8 cellular contexts compared by ENCODE assay signal in genomic region chr9:137294091-137294683, GRCh38. TPM values are rescaled to one million over a fixed set of nuclear protein-coding genes. Genes with fewer than 3 reads are reported as not detected.
DNase-seq lines count a peak whose midpoint lies in the region; ATAC-seq and TF ChIP-seq lines count a peak whose summit lies in the region.

No MANE protein-coding gene starts in this region.

- H3K4me1 Mint-ChIP-seq in CD8-positive, alpha-beta T cell (ENCODE audit: low read depth) = peaks cover 4% of the 10 kb centered on the region
- H3K4me1 Mint-ChIP-seq in T-helper 1 cell treated with Interleukin-12 subunit alpha and Interleukin-12 subunit beta and Interleukin-4 antibody, amounts not matched to agents 30 μg/mL and 1 μg/mL, for 36 hours (ENCODE audit: low read depth) = peaks cover 6% of the 10 kb centered on the region
- H3K4me1 Mint-ChIP-seq in stimulated activated naive CD8-positive, alpha-beta T cell treated with anti-CD3 and anti-CD28 coated beads, Interleukin-15, amount 100 ng/mL, for 72 hours = peaks cover 28% of the 10 kb centered on the region

- intact Hi-C loops in CD8-positive, alpha-beta T cell (cut with DNase I, micrococcal nuclease) = loop anchor here (2.0 to 10.0 kb wide), 3 partner anchors 57 to 231 kb away; no protein-coding TSS in a partner anchor

- no peaks in the 10 kb centered on the region for H3K36me3 Mint-ChIP-seq in CD8-positive, alpha-beta T cell
- peaks cover 1% of the 10 kb centered on the region for H3K36me3 Mint-ChIP-seq in T-helper 1 cell treated with Interleukin-12 subunit alpha and Interleukin-12 subunit beta and Interleukin-4 antibody, amounts not matched to agents 30 μg/mL and 1 μg/mL, for 36 hours (ENCODE audit: low read depth)

- no peaks in the 10 kb centered on the region for H3K9me3 ChIP-seq in CD8-positive, alpha-beta T cell (ENCODE audit: low read length)

- POLR2A ChIA-PET in CD8-positive, alpha-beta T cell (lab: Charles Lee) = no interaction called here

- no peak overlapping the region for H3K27ac ChIP-seq in CD8-positive, alpha-beta T cell (ENCODE audit: low read depth, low read length)

- H3K27ac Mint-ChIP-seq in CD8-positive, alpha-beta T cell = no peak overlapping the region
- no peak overlapping the region for H3K27ac Mint-ChIP-seq in T-helper 1 cell treated with Interleukin-12 subunit alpha and Interleukin-12 subunit beta and Interleukin-4 antibody, amounts not matched to agents 30 μg/mL and 1 μg/mL, for 36 hours
- no peak overlapping the region for H3K27ac Mint-ChIP-seq in stimulated activated naive CD8-positive, alpha-beta T cell treated with anti-CD3 and anti-CD28 coated beads, Interleukin-15, amount 100 ng/mL, for 72 hours

- H3K4me3 Mint-ChIP-seq in CD8-positive, alpha-beta T cell = peak overlapping the region; percentile 26
- H3K4me3 Mint-ChIP-seq in T-helper 1 cell treated with Interleukin-12 subunit alpha and Interleukin-12 subunit beta and Interleukin-4 antibody, amounts not matched to agents 30 μg/mL and 1 μg/mL, for 36 hours = peak overlapping the region; percentile 21
- peak overlapping the region; percentile 42 for H3K4me3 Mint-ChIP-seq in stimulated activated naive CD8-positive, alpha-beta T cell treated with anti-CD3 and anti-CD28 coated beads, Interleukin-15, amount 100 ng/mL, for 72 hours

- CTCF ChIA-PET in CD8-positive, alpha-beta T cell (lab: Charles Lee) = interaction anchor here (1.1 to 1.3 kb wide), 2 partner anchors 31 to 129 kb away, joined by 3 read pairs; partner anchors contain the start of genes EXD3 and NOXA1

- H3K27me3 ChIP-seq in CD8-positive, alpha-beta T cell (ENCODE audit: insufficient read depth, low read length) = peaks cover 27% of the 10 kb centered on the region

- TF ChIP-seq CTCF in CD8-positive, alpha-beta T cell (IDR thresholded peaks at IDR 0.05) = no peak
- no peak for TF ChIP-seq CTCF in fibroblast of the aortic adventitia (IDR thresholded peaks at IDR 0.05; ENCODE audit: insufficient read depth, low read length)

- no peaks in the 10 kb centered on the region for H3K9me3 Mint-ChIP-seq in CD8-positive, alpha-beta T cell
- no peaks in the 10 kb centered on the region for H3K9me3 Mint-ChIP-seq in T-helper 1 cell treated with Interleukin-12 subunit alpha and Interleukin-12 subunit beta and Interleukin-4 antibody, amounts not matched to agents 30 μg/mL and 1 μg/mL, for 36 hours
- H3K9me3 Mint-ChIP-seq in stimulated activated naive CD8-positive, alpha-beta T cell treated with anti-CD3 and anti-CD28 coated beads, Interleukin-15, amount 100 ng/mL, for 72 hours = no peaks in the 10 kb centered on the region

- H3K36me3 ChIP-seq in CD8-positive, alpha-beta T cell (ENCODE audit: insufficient read depth, low read length) = no peaks in the 10 kb centered on the region

- H3K27me3 Mint-ChIP-seq in CD8-positive, alpha-beta T cell (ENCODE audit: low read depth) = peaks cover 32% of the 10 kb centered on the region
- H3K27me3 Mint-ChIP-seq in T-helper 1 cell treated with Interleukin-12 subunit alpha and Interleukin-12 subunit beta and Interleukin-4 antibody, amounts not matched to agents 30 μg/mL and 1 μg/mL, for 36 hours (ENCODE audit: low read depth) = peaks cover 43% of the 10 kb centered on the region
- peaks cover 53% of the 10 kb centered on the region for H3K27me3 Mint-ChIP-seq in stimulated activated naive CD8-positive, alpha-beta T cell treated with anti-CD3 and anti-CD28 coated beads, Interleukin-15, amount 100 ng/mL, for 72 hours

- ATAC-seq in CD8-positive, alpha-beta T cell = peak; percentile 48
- ATAC-seq in stimulated activated naive CD8-positive, alpha-beta T cell treated with anti-CD3 and anti-CD28 coated beads, Interleukin-15, amount 100 ng/mL, for 72 hours = peak; percentile 48
- no peak for ATAC-seq in HG03196 (IDR thresholded peaks at IDR 0.05; ENCODE audit: unreplicated experiment)

- peaks cover 6% of the 10 kb centered on the region for H3K4me1 ChIP-seq in CD8-positive, alpha-beta T cell (ENCODE audit: insufficient read depth, low read length)

- H3K4me3 ChIP-seq in CD8-positive, alpha-beta T cell (ENCODE audit: low read depth, low read length) = no peak overlapping the region
- no peak overlapping the region for H3K4me3 ChIP-seq in fibroblast of the aortic adventitia (ENCODE audit: low read depth, low read length)

- no peak for DNase-seq in CD8-positive, alpha-beta T cell
- peak; percentile 93 for DNase-seq in HT-29 (ENCODE audit: low spot score)
- peak; percentile 51 for DNase-seq in fibroblast of the aortic adventitia (ENCODE audit: low read depth)
- no peak for DNase-seq in stimulated activated naive CD8-positive, alpha-beta T cell treated with anti-CD3 and anti-CD28 coated beads, Interleukin-15, amount 100 ng/mL, for 72 hours
- DNase-seq in UCSD-AML1 (lab: John Stamatoyannopoulos, UW; ENCODE audit: unreplicated experiment) = no peak
- no peak for DNase-seq in putamen (ENCODE audit: low spot score)

RNA-seq across cellular contexts. Expression of gene NRARP, which starts 7.9 kb away (rescaled TPM):
- 1 to 10 TPM in 1 of 2 experiments, under 1 TPM in 1; 1.00 to 1.5 TPM for total RNA-seq in CD8-positive, alpha-beta T cell
- total RNA-seq in HT-29 (2014; rRNA removed; shearing (Covaris generic)) = 107 and 116 TPM in 2 replicates
- total RNA-seq in fibroblast of the aortic adventitia (ENCODE audit: low replicate concordance) = 0.09 TPM in 1 of 2 replicates, not detected in the other

RNA-seq across cellular contexts. Expression of gene TOR4A, which starts 16.7 kb away (rescaled TPM):
- under 1 TPM; 0.22 to 0.42 TPM for total RNA-seq in CD8-positive, alpha-beta T cell
- 210 and 226 TPM in 2 replicates for total RNA-seq in HT-29 (2014; rRNA removed; shearing (Covaris generic))
- total RNA-seq in fibroblast of the aortic adventitia (ENCODE audit: low replicate concordance) = 12.6 and 31.3 TPM in 2 replicates

RNA-seq across cellular contexts. Expression of gene NELFB, which starts 39.1 kb away (rescaled TPM):
- total RNA-seq in CD8-positive, alpha-beta T cell = 10 to 100 TPM; 17.1 to 17.6 TPM
- 111 and 115 TPM in 2 replicates for total RNA-seq in HT-29 (2014; rRNA removed; shearing (Covaris generic))
- 27.1 and 43.7 TPM in 2 replicates for total RNA-seq in fibroblast of the aortic adventitia (ENCODE audit: low replicate concordance)

RNA-seq across cellular contexts. Expression of gene STPG3, which starts 43.1 kb away (rescaled TPM):
- total RNA-seq in CD8-positive, alpha-beta T cell = under 1 TPM in 1 of 2 experiments, not detected in 1; 0.30 TPM
- total RNA-seq in HT-29 (2014; rRNA removed; shearing (Covaris generic)) = not detected in 2 replicates
- total RNA-seq in fibroblast of the aortic adventitia (ENCODE audit: low replicate concordance) = not detected in 2 replicates

RNA-seq across cellular contexts. Expression of gene TUBB4B, which starts 53.1 kb away (rescaled TPM):
- 100 to 1,000 TPM; 114 to 120 TPM for total RNA-seq in CD8-positive, alpha-beta T cell
- 607 and 627 TPM in 2 replicates for total RNA-seq in HT-29 (2014; rRNA removed; shearing (Covaris generic))
- 21.8 and 195 TPM in 2 replicates for total RNA-seq in fibroblast of the aortic adventitia (ENCODE audit: low replicate concordance)

Comparison
In these comparisons a context has a peak if more than half of its experiments do, and no peak if none do; other contexts are left out.
1. DNase-seq: peak in HT-29 (single experiment) and fibroblast of the aortic adventitia (single experiment); none in CD8-positive, alpha-beta T cell (0 of 7), stimulated activated naive CD8-positive, alpha-beta T cell treated with anti-CD3 and anti-CD28 coated beads, Interleukin-15, amount 100 ng/mL, for 72 hours (0 of 2), UCSD-AML1 (single experiment) and putamen (single experiment).
2. RNA of gene NRARP, which starts 7.9 kb away (total RNA-seq): 107 to 116 TPM in HT-29; 1.00 to 1.5 TPM in CD8-positive, alpha-beta T cell and 0.09 TPM in fibroblast of the aortic adventitia; every median in the first group is over 10 times any median in the second.
3. Peak in every context shown above with its lines, with median percentiles within 50 percentile points of each other: H3K4me3 Mint-ChIP-seq.